34 cellular contexts compared by ENCODE assay signal in genomic region chr1:112878321-112878720, GRCh38.
DNase-seq lines count a peak whose midpoint lies in the region; ATAC-seq, FAIRE-seq and TF ChIP-seq lines count a peak whose summit lies in the region.
"Had no signal": no experiment of that assay in that cellular context is flagged by ENCODE, and none has a peak within 500 bp of the region (broad histone marks: within the 10 kb centered on the region; RNA-seq: fewer than 3 reads in every experiment).

No MANE protein-coding gene starts in this region.

- H3K9me2 ChIP-seq in PC-9 (ENCODE audit: insufficient read depth), result no peaks in the 10 kb centered on the region

- H2AFZ ChIP-seq in HepG2 (ENCODE audit: low read length) (no peak overlapping the region), K562 (ENCODE audit: low read depth, low read length) (peak overlapping the region; percentile 82), mesenchymal stem cell (ENCODE audit: low read depth, low read length) (no peak overlapping the region), PC-9 (no peak overlapping the region), osteoblast (ENCODE audit: low read length) (no peak overlapping the region)

- H3K4me2 ChIP-seq in HepG2 (ENCODE audit: low read depth, low read length) (peak overlapping the region; percentile 21; the same call in 1 of the 2 replicates), K562 (ENCODE audit: insufficient read depth, low read length) (peak overlapping the region; percentile 71), mesenchymal stem cell (ENCODE audit: low read length, poor library complexity, severe bottlenecking) (no peak overlapping the region), PC-9 (no peak overlapping the region), osteoblast (ENCODE audit: insufficient read depth, low read length) (no peak overlapping the region)

- peak; percentile 69 for TF ChIP-seq CTCF in HepG2 (CRISPR knock-in tag; IDR thresholded peaks at IDR 0.05)
- no peak for TF ChIP-seq CTCF in right lobe of liver (IDR thresholded peaks at IDR 0.05)
- TF ChIP-seq CTCF in K562 (IDR thresholded peaks at IDR 0.05 in 2 of 3, conservative IDR thresholded peaks at IDR 0.05 in 1 of 3; ENCODE audit: insufficient read depth in 2 of 3, low read depth in 1 of 3, low read length in 3 of 3), result peak; percentile 79 to 87 (median 80)
- no peak for TF ChIP-seq CTCF in PC-9 (conservative IDR thresholded peaks at IDR 0.05)
- no peak for TF ChIP-seq CTCF in osteoblast (IDR thresholded peaks at IDR 0.05; ENCODE audit: extremely low read depth, low read depth, low read length)

- no peaks in the 10 kb centered on the region for H3K9me1 ChIP-seq in K562 (ENCODE audit: control insufficient read depth, insufficient read depth, low read length)

- POLR2A ChIA-PET in HepG2 (lab: Yijun Ruan, JAX), result no interaction called here
- POLR2A ChIA-PET in K562 (lab: Yijun Ruan, JAX), result interaction anchor here (0.5 to 1.8 kb wide), 8 partner anchors 26 to 195 kb away, joined by 3 to 9 read pairs (median 4); partner anchors contain the start of gene LRIG2
- POLR2A ChIA-PET in PC-9 (lab: Charles Lee; ENCODE audit: unreplicated experiment), result no interaction called here

- peaks cover 13% of the 10 kb centered on the region; the same call in 1 of the 2 replicates for H3F3A ChIP-seq in PC-9 (ENCODE audit: insufficient read depth, low read depth)

- H2AK5ac ChIP-seq in mesenchymal stem cell (ENCODE audit: low read length, severe bottlenecking), result no peak overlapping the region

- H3K9ac ChIP-seq in HepG2 (ENCODE audit: insufficient read depth, low read depth, low read length) (no peak overlapping the region), K562 (ENCODE audit: insufficient read depth in 1 of 2, low read depth in 2 of 2, low read length in 2 of 2) (peak overlapping the region; percentile 9 to 75; a peak in 3 of 4 replicates), mesenchymal stem cell (ENCODE audit: low read length) (no peak overlapping the region)

- DNase-seq in HepG2 (ENCODE audit: low spot score) (no peak), right lobe of liver (no peak), K562 (ENCODE audit: extremely low read depth in 1 of 4, low spot score in 3 of 4) (peak; percentile 36 to 85 (median 60)), mesenchymal stem cell (peak; percentile 37), PC-9 (no peak), osteoblast (ENCODE audit: insufficient read length, low spot score, missing footprints) (no peak)
- DNase-seq in activated T-helper 2 cell treated with anti-CD3 and anti-CD28 coated beads, Interferon-gamma antibody, Interleukin-2, Interleukin-4, amounts not matched to agents 10 μg/mL and 5 μg/mL and 100 μg/mL, durations not matched to agents 14 hours and 24 hours and 36 hours (ENCODE audit: low spot score), result no peak
- DNase-seq in activated CD4-positive, alpha-beta T cell treated with anti-CD3 and anti-CD28 coated beads, Interleukin-2, amount 10 ng/mL, durations not matched to agents 24 days and 14 days, result no peak
- DNase-seq: activated B cell treated with CpG ODN at 0.5 μM for 24 hours; activated CD4-positive, alpha-beta T cell treated with anti-CD3 and anti-CD28 coated beads, Interleukin-2, amount 50 U/mL, for 48 hours; activated CD8-positive, alpha-beta memory T cell treated with anti-CD3 and anti-CD28 coated beads, Interleukin-2, amount 50 U/mL, for 4 hours; CD8-positive, alpha-beta T cell; central memory CD4-positive, alpha-beta T cell; DMS 273 treated with DMSO at 0.1 percent for 48 hours; esophagus squamous epithelium; immature natural killer cell; KBM-7; left colon; MG63; NCI-H1105 treated with DMSO at 0.1 percent for 48 hours; NCI-H2029; NCI-H774; SHP77; small intestine; stimulated activated CD4-positive, alpha-beta T cell treated with anti-CD3 and anti-CD28 coated beads, Interleukin-1b, Interleukin-23, amount 100 ng/mL, for 48 hours; stimulated activated CD8-positive, alpha-beta memory T cell treated with anti-CD3 and anti-CD28 coated beads, Interleukin-4, amount 100 ng/mL, for 48 hours; stimulated activated naive CD8-positive, alpha-beta T cell treated with anti-CD3 and anti-CD28 coated beads, Interleukin-15, amount 100 ng/mL, for 72 hours had no signal

- H3K18ac ChIP-seq in mesenchymal stem cell (ENCODE audit: low read depth in 1 of 2, low read length in 2 of 2), result no peak overlapping the region

- H3K4ac ChIP-seq in mesenchymal stem cell (ENCODE audit: low read depth in 1 of 2, low read length in 2 of 2), result no peak overlapping the region

- H3K27ac Mint-ChIP-seq in activated T-helper 2 cell treated with anti-CD3 and anti-CD28 coated beads, Interferon-gamma antibody, Interleukin-2, Interleukin-4, amounts not matched to agents 10 μg/mL and 5 μg/mL and 100 μg/mL, durations not matched to agents 14 hours and 24 hours and 36 hours, result no peak overlapping the region
- H3K27ac Mint-ChIP-seq in activated CD4-positive, alpha-beta T cell treated with anti-CD3 and anti-CD28 coated beads, Interleukin-2, amount 10 ng/mL, durations not matched to agents 24 days and 14 days, result no peak overlapping the region
- H3K27ac Mint-ChIP-seq: activated B cell treated with CpG ODN at 0.5 μM for 24 hours; activated naive CD8-positive, alpha-beta T cell; B cell; CD8-positive, alpha-beta T cell; immature natural killer cell had no signal

- no peak overlapping the region for H3K27ac ChIP-seq in HepG2 (ENCODE audit: extremely low read length, insufficient read depth, low read length)
- no peak overlapping the region for H3K27ac ChIP-seq in right lobe of liver
- H3K27ac ChIP-seq in K562 (ENCODE audit: extremely low read depth, low read depth, low read length), result no peak overlapping the region
- no peak overlapping the region for H3K27ac ChIP-seq in mesenchymal stem cell (ENCODE audit: low read length, poor library complexity, severe bottlenecking)
- no peak overlapping the region for H3K27ac ChIP-seq in PC-9
- H3K27ac ChIP-seq in osteoblast (ENCODE audit: low read depth, low read length), result no peak overlapping the region
- H3K27ac ChIP-seq: ascending aorta, esophagus squamous epithelium, tibial nerve had no signal

- H3K14ac ChIP-seq in mesenchymal stem cell (ENCODE audit: low read length in 2 of 2), result no peak overlapping the region

- H2BK15ac ChIP-seq in mesenchymal stem cell (ENCODE audit: low read depth, poor library complexity, severe bottlenecking), result no peak overlapping the region

- H3K36me3 Mint-ChIP-seq in activated T-helper 2 cell treated with anti-CD3 and anti-CD28 coated beads, Interferon-gamma antibody, Interleukin-2, Interleukin-4, amounts not matched to agents 10 μg/mL and 5 μg/mL and 100 μg/mL, durations not matched to agents 14 hours and 24 hours and 36 hours (ENCODE audit: low read depth), result no peaks in the 10 kb centered on the region
- H3K36me3 Mint-ChIP-seq in activated CD4-positive, alpha-beta T cell treated with anti-CD3 and anti-CD28 coated beads, Interleukin-2, amount 10 ng/mL, durations not matched to agents 24 days and 14 days (ENCODE audit: low read depth), result no peaks in the 10 kb centered on the region
- H3K36me3 Mint-ChIP-seq: activated naive CD8-positive, alpha-beta T cell; CD8-positive, alpha-beta T cell; immature natural killer cell had no signal

- peak; percentile 37 for ATAC-seq in HepG2
- ATAC-seq in right lobe of liver, result no peak
- ATAC-seq in K562, result peak; percentile 85
- ATAC-seq: CD8-positive, alpha-beta T cell; stimulated activated naive CD8-positive, alpha-beta T cell treated with anti-CD3 and anti-CD28 coated beads, Interleukin-15, amount 100 ng/mL, for 72 hours had no signal

- CTCF ChIA-PET in HepG2 (lab: Yijun Ruan, JAX; ENCODE audit: low intra/inter-chr PET ratio, low total read pairs) (no interaction called here), K562 (lab: Yijun Ruan, JAX; ENCODE audit: low intra/inter-chr PET ratio) (interaction anchor here (0.9 to 7.4 kb wide), 2 partner anchors 164 to 799 kb away, joined by 3 to 70 read pairs; no protein-coding TSS in a partner anchor), PC-9 (lab: Charles Lee) (no interaction called here)

- H3K9me3 ChIP-seq in HepG2 (ENCODE audit: low read length) (no peaks in the 10 kb centered on the region), right lobe of liver (no peaks in the 10 kb centered on the region), K562 (replicated peaks; ENCODE audit: control insufficient read depth, insufficient read depth, low read depth, low read length) (no peaks in the 10 kb centered on the region), mesenchymal stem cell (ENCODE audit: control insufficient read depth, low read length) (no peaks in the 10 kb centered on the region), PC-9 (ENCODE audit: insufficient read depth, low read depth) (no peaks in the 10 kb centered on the region), osteoblast (ENCODE audit: low read depth, low read length) (no peaks in the 10 kb centered on the region)
- H3K9me3 ChIP-seq: ascending aorta, esophagus squamous epithelium, HAP-1, MG63, tibial nerve had no signal

- H3K4me3 Mint-ChIP-seq in activated T-helper 2 cell treated with anti-CD3 and anti-CD28 coated beads, Interferon-gamma antibody, Interleukin-2, Interleukin-4, amounts not matched to agents 10 μg/mL and 5 μg/mL and 100 μg/mL, durations not matched to agents 14 hours and 24 hours and 36 hours (ENCODE audit: low read depth), result no peak overlapping the region
- H3K4me3 Mint-ChIP-seq in activated CD4-positive, alpha-beta T cell treated with anti-CD3 and anti-CD28 coated beads, Interleukin-2, amount 10 ng/mL, durations not matched to agents 24 days and 14 days, result no peak overlapping the region
- H3K4me3 Mint-ChIP-seq: activated B cell treated with CpG ODN at 0.5 μM for 24 hours; activated naive CD8-positive, alpha-beta T cell; B cell; CD8-positive, alpha-beta T cell; immature natural killer cell; stimulated activated naive CD8-positive, alpha-beta T cell treated with anti-CD3 and anti-CD28 coated beads, Interleukin-15, amount 100 ng/mL, for 72 hours had no signal

- no peak for TF ChIP-seq EP300 in HepG2 (IDR thresholded peaks at IDR 0.05; ENCODE audit: low read depth in 2 of 2, low read length in 2 of 2)
- TF ChIP-seq EP300 in HepG2 (CRISPR knock-in tag; IDR thresholded peaks at IDR 0.05; ENCODE audit: borderline replicate concordance), result no peak
- TF ChIP-seq EP300 in K562 (IDR thresholded peaks at IDR 0.05; ENCODE audit: low read length), result no peak

- no peak for TF ChIP-seq POLR2A in HepG2 (IDR thresholded peaks at IDR 0.05; ENCODE audit: insufficient read depth in 1 of 2, low read depth in 2 of 2, low read length in 2 of 2)
- TF ChIP-seq POLR2A in right lobe of liver (IDR thresholded peaks at IDR 0.05), result no peak
- no peak for TF ChIP-seq POLR2A in K562 (conservative IDR thresholded peaks at IDR 0.05)

- H2BK5ac ChIP-seq in mesenchymal stem cell (ENCODE audit: low read depth, low read length, poor library complexity, severe bottlenecking), result no peak overlapping the region

- in situ Hi-C loops in HepG2 (cut with HindIII; ENCODE audit: extremely low pct_ligation_motif_present, low pct_unique_long_range_greater_than_20kb), result no loop called here
- in situ Hi-C loops in K562 (cut with MboI), result no loop called here

- no peaks in the 10 kb centered on the region for H3K79me2 ChIP-seq in HepG2 (ENCODE audit: insufficient read depth, low read length)
- H3K79me2 ChIP-seq in K562 (ENCODE audit: control insufficient read depth, insufficient read depth, low read length), result no peaks in the 10 kb centered on the region
- H3K79me2 ChIP-seq in PC-9 (ENCODE audit: low read depth), result no peaks in the 10 kb centered on the region
- no peaks in the 10 kb centered on the region for H3K79me2 ChIP-seq in osteoblast (ENCODE audit: insufficient read depth, low read length)

- H4K8ac ChIP-seq in mesenchymal stem cell (ENCODE audit: low read length), result no peak overlapping the region

- H3K27me3 ChIP-seq in HepG2 (ENCODE audit: control insufficient read depth in 1 of 2, insufficient read depth in 2 of 2, low read length in 2 of 2) (peaks cover 5 to 15% of the 10 kb centered on the region in 2 experiments; a peak in 3 of 5 replicates), right lobe of liver (no peaks in the 10 kb centered on the region), K562 (ENCODE audit: control insufficient read depth in 2 of 2, insufficient read depth in 2 of 2, low read length in 2 of 2) (peaks cover 0 to 4% of the 10 kb centered on the region in 2 experiments; a peak in 1 of 5 replicates), mesenchymal stem cell (ENCODE audit: control insufficient read depth in 1 of 2, insufficient read depth in 1 of 2, low read length in 2 of 2) (no peaks in the 10 kb centered on the region), PC-9 (ENCODE audit: insufficient read depth, low read depth) (no peaks in the 10 kb centered on the region), osteoblast (ENCODE audit: insufficient read depth, low read length) (no peaks in the 10 kb centered on the region)
- H3K27me3 ChIP-seq: ascending aorta, esophagus squamous epithelium, MG63, tibial nerve had no signal

- H3K4me1 ChIP-seq in HepG2 (ENCODE audit: insufficient read depth, low read length), result peaks cover 22% of the 10 kb centered on the region
- no peaks in the 10 kb centered on the region for H3K4me1 ChIP-seq in right lobe of liver
- peaks cover 26 to 27% of the 10 kb centered on the region in 2 experiments for H3K4me1 ChIP-seq in K562 (replicated peaks in 1 of 2; ENCODE audit: control insufficient read depth in 2 of 2, insufficient read depth in 2 of 2, low read length in 2 of 2)
- H3K4me1 ChIP-seq in mesenchymal stem cell (ENCODE audit: control insufficient read depth, insufficient read depth, low read depth, low read length), result no peaks in the 10 kb centered on the region
- no peaks in the 10 kb centered on the region; the same call in 1 of the 2 replicates for H3K4me1 ChIP-seq in PC-9 (replicated peaks; ENCODE audit: insufficient read depth)
- H3K4me1 ChIP-seq in osteoblast (ENCODE audit: insufficient read depth, low read length), result peaks cover 20% of the 10 kb centered on the region
- H3K4me1 ChIP-seq: ascending aorta had no signal

- no peak overlapping the region for H3K23ac ChIP-seq in mesenchymal stem cell (ENCODE audit: low read length in 2 of 2)

- H3K4me3 ChIP-seq in HepG2 (replicated peaks in 1 of 3; ENCODE audit: insufficient read depth in 1 of 3, low read depth in 2 of 3, low read length in 3 of 3) (no peak overlapping the region; a peak in 1 of 6 replicates), right lobe of liver (no peak overlapping the region), K562 (no peak overlapping the region), mesenchymal stem cell (ENCODE audit: insufficient read depth in 1 of 2, low read depth in 1 of 2, low read length in 2 of 2) (no peak overlapping the region), PC-9 (no peak overlapping the region), osteoblast (ENCODE audit: insufficient read depth, low read length) (no peak overlapping the region)
- H3K4me3 ChIP-seq: ascending aorta, esophagus squamous epithelium, HAP-1, MG63, tibial nerve had no signal

- H3K9me3 Mint-ChIP-seq in activated T-helper 2 cell treated with anti-CD3 and anti-CD28 coated beads, Interferon-gamma antibody, Interleukin-2, Interleukin-4, amounts not matched to agents 10 μg/mL and 5 μg/mL and 100 μg/mL, durations not matched to agents 14 hours and 24 hours and 36 hours, result no peaks in the 10 kb centered on the region
- H3K9me3 Mint-ChIP-seq in activated CD4-positive, alpha-beta T cell treated with anti-CD3 and anti-CD28 coated beads, Interleukin-2, amount 10 ng/mL, durations not matched to agents 24 days and 14 days, result no peaks in the 10 kb centered on the region
- H3K9me3 Mint-ChIP-seq: activated B cell treated with CpG ODN at 0.5 μM for 24 hours; CD8-positive, alpha-beta T cell; immature natural killer cell; stimulated activated naive CD8-positive, alpha-beta T cell treated with anti-CD3 and anti-CD28 coated beads, Interleukin-15, amount 100 ng/mL, for 72 hours had no signal

- FAIRE-seq in HepG2 (lab: Jason Lieb, UNC), result no peak
- peak; percentile 75 for FAIRE-seq in K562 (lab: Jason Lieb, UNC)
- FAIRE-seq: endometrium, frontal cortex, small intestine had no signal

- H4K91ac ChIP-seq in mesenchymal stem cell (ENCODE audit: low read length), result no peak overlapping the region

- intact Hi-C loops in HepG2 (cut with micrococcal nuclease; ENCODE audit: unreplicated experiment) (no loop called here), right lobe of liver (cut with DNase I) (loop anchor here in 1 of 2 donors (10.0 kb wide), 1 partner anchor 166 kb away; no protein-coding TSS in a partner anchor), K562 (cut with micrococcal nuclease) (loop anchor here (2.0 kb wide), 1 partner anchor 70 kb away; no protein-coding TSS in a partner anchor), PC-9 (cut with micrococcal nuclease; ENCODE audit: unreplicated experiment) (no loop called here)
- intact Hi-C loops in activated T-helper 2 cell treated with anti-CD3 and anti-CD28 coated beads, Interferon-gamma antibody, Interleukin-2, Interleukin-4, amounts not matched to agents 10 μg/mL and 5 μg/mL and 100 μg/mL, durations not matched to agents 14 hours and 24 hours and 36 hours (cut with micrococcal nuclease), result no loop called here
- intact Hi-C loops in activated CD4-positive, alpha-beta T cell treated with anti-CD3 and anti-CD28 coated beads, Interleukin-2, amount 10 ng/mL, durations not matched to agents 24 days and 14 days (cut with micrococcal nuclease), result no loop called here

- H3K36me3 ChIP-seq in HepG2 (replicated peaks in 1 of 2; ENCODE audit: control insufficient read depth in 1 of 2, insufficient read depth in 2 of 2, low read length in 2 of 2) (no peaks in the 10 kb centered on the region), right lobe of liver (no peaks in the 10 kb centered on the region), K562 (ENCODE audit: control insufficient read depth, insufficient read depth, low read length) (no peaks in the 10 kb centered on the region), mesenchymal stem cell (ENCODE audit: control insufficient read depth in 1 of 2, insufficient read depth in 2 of 2, low read depth in 1 of 2, low read length in 2 of 2) (no peaks in the 10 kb centered on the region), PC-9 (ENCODE audit: low read depth) (no peaks in the 10 kb centered on the region), osteoblast (ENCODE audit: insufficient read depth, low read length) (no peaks in the 10 kb centered on the region)
- H3K36me3 ChIP-seq: ascending aorta, esophagus squamous epithelium, HAP-1, MG63, tibial nerve had no signal

- 12% methylated on average over 5 of the region's 9 CpGs for WGBS in HepG2 (ENCODE audit: low lambda C conversion rate)
- WGBS in right lobe of liver (ENCODE audit: insufficient coverage, low coverage, low lambda C conversion rate, missing lambda C conversion rate), result 59% methylated on average over 8 of the region's 9 CpGs
- WGBS in K562 (ENCODE audit: insufficient coverage, low coverage, missing lambda C conversion rate), result 5% methylated on average over 9 of the region's 9 CpGs
- 49% methylated on average over 9 of the region's 9 CpGs for WGBS in mesenchymal stem cell

- BruUV-seq in HepG2 (replicated peaks; lab: Mats Ljungman, UMichigan), result no TSS peak
- BruUV-seq in K562 (replicated peaks; lab: Mats Ljungman, UMichigan), result no TSS peak
- no TSS peak for BruUV-seq in PC-9 (replicated peaks; lab: Mats Ljungman, UMichigan)

- H4K20me1 ChIP-seq in HepG2 (ENCODE audit: insufficient read depth, low read length) (no peaks in the 10 kb centered on the region), K562 (replicated peaks; ENCODE audit: control insufficient read depth, insufficient read depth, low read length) (no peaks in the 10 kb centered on the region), PC-9 (ENCODE audit: insufficient read depth) (no peaks in the 10 kb centered on the region), osteoblast (ENCODE audit: insufficient read depth, low read length) (no peaks in the 10 kb centered on the region)

- peaks cover 5% of the 10 kb centered on the region for H3K4me1 Mint-ChIP-seq in activated T-helper 2 cell treated with anti-CD3 and anti-CD28 coated beads, Interferon-gamma antibody, Interleukin-2, Interleukin-4, amounts not matched to agents 10 μg/mL and 5 μg/mL and 100 μg/mL, durations not matched to agents 14 hours and 24 hours and 36 hours (ENCODE audit: low read depth)
- H3K4me1 Mint-ChIP-seq in activated CD4-positive, alpha-beta T cell treated with anti-CD3 and anti-CD28 coated beads, Interleukin-2, amount 10 ng/mL, durations not matched to agents 24 days and 14 days, result peaks cover 3% of the 10 kb centered on the region
- H3K4me1 Mint-ChIP-seq: activated B cell treated with CpG ODN at 0.5 μM for 24 hours, B cell had no signal

- peaks cover 21% of the 10 kb centered on the region for H3K27me3 Mint-ChIP-seq in activated T-helper 2 cell treated with anti-CD3 and anti-CD28 coated beads, Interferon-gamma antibody, Interleukin-2, Interleukin-4, amounts not matched to agents 10 μg/mL and 5 μg/mL and 100 μg/mL, durations not matched to agents 14 hours and 24 hours and 36 hours (ENCODE audit: low read depth)
- peaks cover 27% of the 10 kb centered on the region for H3K27me3 Mint-ChIP-seq in activated CD4-positive, alpha-beta T cell treated with anti-CD3 and anti-CD28 coated beads, Interleukin-2, amount 10 ng/mL, durations not matched to agents 24 days and 14 days
- H3K27me3 Mint-ChIP-seq: activated naive CD8-positive, alpha-beta T cell had no signal

- H2BK120ac ChIP-seq in mesenchymal stem cell (ENCODE audit: low read depth, low read length), result no peak overlapping the region

- no peaks in the 10 kb centered on the region for H3K79me1 ChIP-seq in mesenchymal stem cell (replicated peaks; ENCODE audit: low read length, poor library complexity, severe bottlenecking)

- no peak overlapping the region for H2BK12ac ChIP-seq in mesenchymal stem cell (ENCODE audit: low read length in 2 of 2)

- TF ChIP-seq RAD21 in HepG2 (CRISPR knock-in tag; IDR thresholded peaks at IDR 0.05) (no peak), K562 (CRISPR knock-in tag; conservative IDR thresholded peaks at IDR 0.05 in 1 of 2, IDR thresholded peaks at IDR 0.05 in 1 of 2) (peak; percentile 90 to 96)

Comparison
In these comparisons a context has a peak if more than half of its experiments do, and no peak if none do; other contexts are left out.
1. ATAC-seq: peak in HepG2 (single experiment) and K562 (single experiment); none in right lobe of liver (0 of 4).
2. CTCF ChIP-seq: peak in HepG2 (single experiment) and K562 (3 of 3); none in right lobe of liver (0 of 4), PC-9 (single experiment) and osteoblast (single experiment).
3. DNase-seq: peak in K562 (4 of 4) and mesenchymal stem cell (single experiment); none in HepG2 (single experiment), right lobe of liver (0 of 3), activated T-helper 2 cell treated with anti-CD3 and anti-CD28 coated beads, Interferon-gamma antibody, Interleukin-2, Interleukin-4, amounts not matched to agents 10 μg/mL and 5 μg/mL and 100 μg/mL, durations not matched to agents 14 hours and 24 hours and 36 hours (single experiment), activated CD4-positive, alpha-beta T cell treated with anti-CD3 and anti-CD28 coated beads, Interleukin-2, amount 10 ng/mL, durations not matched to agents 24 days and 14 days (single experiment), PC-9 (0 of 2) and osteoblast (single experiment).
4. H3K4me2 ChIP-seq: peak in HepG2 (single experiment) and K562 (single experiment); none in mesenchymal stem cell (single experiment), PC-9 (single experiment) and osteoblast (single experiment).
5. H3K9ac ChIP-seq: peak in K562 (2 of 2); none in HepG2 (single experiment) and mesenchymal stem cell (single experiment).
6. Of the 241 proteins assayed by ChIP-seq in both HepG2 and K562: peak only in HepG2: none; only in K562: ARID2, ATF7, BHLHE40, CBX5, CC2D1A, CREB1 and 25 more; in both: CTCF, HNRNPLL and STAG1; in neither: 195; mixed calls (peak in some experiments, not most) for 12.